In the genomic region with DNA sequence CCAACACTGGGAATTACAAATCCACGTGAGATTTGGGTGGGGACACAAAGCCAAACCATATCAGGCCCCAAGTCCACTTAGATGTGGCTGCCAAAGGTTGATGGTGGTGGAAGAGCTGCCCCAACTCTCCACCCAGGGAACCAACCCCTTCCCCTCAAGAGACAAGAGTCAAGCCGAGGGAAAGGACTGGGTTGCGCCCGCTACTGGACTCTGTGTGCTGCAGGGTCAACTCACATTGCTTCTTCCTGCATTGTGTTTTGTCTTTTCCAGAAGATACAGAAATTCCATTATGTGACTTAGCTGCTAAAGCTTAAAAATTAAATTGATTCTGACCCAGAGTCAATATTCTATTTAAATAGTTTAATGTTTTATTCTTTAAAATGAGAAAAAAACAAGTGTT, we compare ENCODE assay signal across 15 cellular contexts. TPM values are rescaled to one million over a fixed set of nuclear protein-coding genes. Genes with fewer than 3 reads are reported as not detected.
DNase-seq lines count a peak whose midpoint lies in the region; ATAC-seq, FAIRE-seq and TF ChIP-seq lines count a peak whose summit lies in the region.
"Had no signal": no experiment of that assay in that cellular context is flagged by ENCODE, and none has a peak within 500 bp of the region (broad histone marks: within the 10 kb centered on the region; RNA-seq: fewer than 3 reads in every experiment).

No MANE protein-coding gene starts in this region.

- intact Hi-C loops in activated naive CD4-positive, alpha-beta T cell treated with anti-CD3 and anti-CD28 coated beads for 36 hours (cut with micrococcal nuclease), result loop anchor here (1.0 kb wide), 2 partner anchors 140 to 208 kb away; no protein-coding TSS in a partner anchor
- intact Hi-C loops in K562 (cut with micrococcal nuclease), result no loop called here

- TF ChIP-seq POLR2A in K562 (conservative IDR thresholded peaks at IDR 0.05), result no peak

- no peaks in the 10 kb centered on the region for H3K4me1 Mint-ChIP-seq in activated naive CD4-positive, alpha-beta T cell treated with anti-CD3 and anti-CD28 coated beads for 36 hours (ENCODE audit: low read depth)

- POLR2A ChIA-PET in K562 (lab: Yijun Ruan, JAX), result interaction anchor here (0.6 kb wide), 1 partner anchor 30 kb away, joined by 3 read pairs; no protein-coding TSS in a partner anchor

- H3K4me2 ChIP-seq in GM23248 (ENCODE audit: unreplicated experiment) (no peak overlapping the region), K562 (ENCODE audit: insufficient read depth, low read length) (no peak overlapping the region)

- no peaks in the 10 kb centered on the region for H3F3A ChIP-seq in GM23248 (ENCODE audit: insufficient read depth)

- FAIRE-seq in K562 (lab: Jason Lieb, UNC), result no peak

- TF ChIP-seq CTCF in K562 (IDR thresholded peaks at IDR 0.05 in 2 of 3, conservative IDR thresholded peaks at IDR 0.05 in 1 of 3; ENCODE audit: insufficient read depth in 2 of 3, low read depth in 1 of 3, low read length in 3 of 3), result 0 out of 6 replicates have a peak, but pooled peaks of 1 of the 3 experiments have one; percentile 16

- H3K9me2 ChIP-seq in GM23248 (ENCODE audit: insufficient read depth), result no peaks in the 10 kb centered on the region

- no peaks in the 10 kb centered on the region for H3K79me2 ChIP-seq in GM23248 (ENCODE audit: insufficient read depth)
- no peaks in the 10 kb centered on the region for H3K79me2 ChIP-seq in K562 (ENCODE audit: control insufficient read depth, insufficient read depth, low read length)

- H3K9me1 ChIP-seq in K562 (ENCODE audit: control insufficient read depth, insufficient read depth, low read length), result no peaks in the 10 kb centered on the region

- ATAC-seq in K562, result 0 out of 3 replicates have a peak, but pooled peaks have one; percentile 37
- ATAC-seq: effector memory CD8-positive, alpha-beta T cell; heart right ventricle had no signal

- H3K27ac Mint-ChIP-seq in activated naive CD4-positive, alpha-beta T cell treated with anti-CD3 and anti-CD28 coated beads for 36 hours, result no peak overlapping the region
- H3K27ac Mint-ChIP-seq: effector memory CD8-positive, alpha-beta T cell had no signal

- WGBS in GM23248 (ENCODE audit: low coverage in 1 of 2, low lambda C conversion rate in 2 of 2, missing lambda C conversion rate in 2 of 2), 2 experiments, result 20 to 28% methylated on average over 4 of the region's 4 CpGs
- 2% methylated on average over 4 of the region's 4 CpGs for WGBS in K562 (ENCODE audit: insufficient coverage, low coverage, missing lambda C conversion rate)

- in situ Hi-C loops in GM23248 (cut with MboI), result no loop called here
- in situ Hi-C loops in K562 (cut with MboI), result no loop called here

- no peaks in the 10 kb centered on the region for H3K36me3 ChIP-seq in GM23248 (ENCODE audit: low read depth)
- H3K36me3 ChIP-seq in K562 (ENCODE audit: control insufficient read depth, insufficient read depth, low read length), result no peaks in the 10 kb centered on the region
- H3K36me3 ChIP-seq: BE2C, heart right ventricle had no signal

- no peak for TF ChIP-seq RAD21 in K562 (CRISPR knock-in tag; conservative IDR thresholded peaks at IDR 0.05 in 1 of 2, IDR thresholded peaks at IDR 0.05 in 1 of 2)

- H3K36me3 Mint-ChIP-seq in activated naive CD4-positive, alpha-beta T cell treated with anti-CD3 and anti-CD28 coated beads for 36 hours (ENCODE audit: low read depth), result no peaks in the 10 kb centered on the region

- no peaks in the 10 kb centered on the region for H4K20me1 ChIP-seq in GM23248 (ENCODE audit: insufficient read depth)
- no peaks in the 10 kb centered on the region for H4K20me1 ChIP-seq in K562 (replicated peaks; ENCODE audit: control insufficient read depth, insufficient read depth, low read length)

- TF ChIP-seq EP300 in K562 (IDR thresholded peaks at IDR 0.05; ENCODE audit: low read length), result no peak

- no peak overlapping the region for H3K4me3 Mint-ChIP-seq in activated naive CD4-positive, alpha-beta T cell treated with anti-CD3 and anti-CD28 coated beads for 36 hours
- H3K4me3 Mint-ChIP-seq: effector memory CD8-positive, alpha-beta T cell had no signal

- no peaks in the 10 kb centered on the region for H3K4me1 ChIP-seq in GM23248 (ENCODE audit: insufficient read depth)
- H3K4me1 ChIP-seq in K562 (replicated peaks in 1 of 2; ENCODE audit: control insufficient read depth in 2 of 2, insufficient read depth in 2 of 2, low read length in 2 of 2), result no peaks in the 10 kb centered on the region
- H3K4me1 ChIP-seq: BE2C had no signal

- H3K27me3 ChIP-seq in GM23248 (replicated peaks; ENCODE audit: insufficient read depth), result peaks cover 12% of the 10 kb centered on the region; the same call in 1 of the 2 replicates
- H3K27me3 ChIP-seq in K562 (ENCODE audit: control insufficient read depth in 2 of 2, insufficient read depth in 2 of 2, low read length in 2 of 2), result no peaks in the 10 kb centered on the region; a peak in 1 of 5 replicates
- H3K27me3 ChIP-seq: BE2C had no signal

- H3K27me3 Mint-ChIP-seq in activated naive CD4-positive, alpha-beta T cell treated with anti-CD3 and anti-CD28 coated beads for 36 hours (ENCODE audit: low read depth), result peaks cover 4% of the 10 kb centered on the region
- H3K27me3 Mint-ChIP-seq: effector memory CD8-positive, alpha-beta T cell had no signal

- no peak overlapping the region for H3K27ac ChIP-seq in GM23248
- no peak overlapping the region for H3K27ac ChIP-seq in K562 (ENCODE audit: extremely low read depth, low read depth, low read length)
- H3K27ac ChIP-seq: heart right ventricle had no signal

- CTCF ChIA-PET in activated naive CD4-positive, alpha-beta T cell treated with anti-CD3 and anti-CD28 coated beads for 36 hours (lab: Charles Lee), result interaction anchor here (0.6 to 2.5 kb wide), 4 partner anchors 49 to 1629 kb away, joined by 3 to 18 read pairs (median 3); no protein-coding TSS in a partner anchor
- CTCF ChIA-PET in K562 (lab: Yijun Ruan, JAX; ENCODE audit: low intra/inter-chr PET ratio), result no interaction called here

- DNase-seq in activated naive CD4-positive, alpha-beta T cell treated with anti-CD3 and anti-CD28 coated beads for 36 hours, result peak; percentile 7
- no peak for DNase-seq in activated naive CD4-positive, alpha-beta T cell treated with anti-CD3 and anti-CD28 coated beads, Interleukin-2, amount 50 U/mL, for 16 hours
- peak; percentile 22 for DNase-seq in GM23248
- peak in 1 of 4 experiments; percentile 12 for DNase-seq in K562 (ENCODE audit: extremely low read depth in 1 of 4, low spot score in 3 of 4)
- DNase-seq in stimulated activated CD4-positive, alpha-beta T cell treated with anti-CD3 and anti-CD28 coated beads, Interleukin-1b, Interleukin-23, amount 100 ng/mL, for 48 hours, result peak; percentile 12
- no peak for DNase-seq in NCI-H510A treated with DMSO at 0.1 percent for 48 hours (lab: John Stamatoyannopoulos, UW)
- DNase-seq in dedifferentiated amniotic fluid mesenchymal stem cell (ENCODE audit: extremely low spot score), result no peak
- DNase-seq in NCI-H69 (lab: John Stamatoyannopoulos, UW), result no peak
- DNase-seq: BE2C; effector memory CD8-positive, alpha-beta T cell; GDM1; heart right ventricle; IMR-90; mammary epithelial cell; NCI-H2029 treated with DMSO at 0.1 percent for 48 hours had no signal

- H3K9me3 Mint-ChIP-seq in activated naive CD4-positive, alpha-beta T cell treated with anti-CD3 and anti-CD28 coated beads for 36 hours, result no peaks in the 10 kb centered on the region
- H3K9me3 Mint-ChIP-seq: effector memory CD8-positive, alpha-beta T cell had no signal

- H3K9me3 ChIP-seq in GM23248 (ENCODE audit: low read depth) (no peaks in the 10 kb centered on the region), K562 (replicated peaks; ENCODE audit: control insufficient read depth, insufficient read depth, low read depth, low read length) (no peaks in the 10 kb centered on the region)
- H3K9me3 ChIP-seq: BE2C had no signal

- H3K9ac ChIP-seq in GM23248 (no peak overlapping the region), K562 (ENCODE audit: insufficient read depth in 1 of 2, low read depth in 2 of 2, low read length in 2 of 2) (no peak overlapping the region)

- H3K4me3 ChIP-seq in GM23248 (no peak overlapping the region), K562 (no peak overlapping the region)
- H3K4me3 ChIP-seq: heart right ventricle had no signal

- no TSS peak for BruUV-seq in K562 (replicated peaks; lab: Mats Ljungman, UMichigan)

- no peak overlapping the region for H2AFZ ChIP-seq in GM23248
- no peak overlapping the region for H2AFZ ChIP-seq in K562 (ENCODE audit: low read depth, low read length)

TF ChIP-seq in K562, 482 proteins besides CTCF, POLR2A, EP300 and RAD21 (continues in another document):
- no peak for TF ChIP-seq CEBPB (tag; IDR thresholded peaks at IDR 0.05)
- no peak for TF ChIP-seq NFIX (CRISPR knock-in tag; IDR thresholded peaks at IDR 0.05; ENCODE audit: low read depth)
- TF ChIP-seq TAF7 (tag; IDR thresholded peaks at IDR 0.05), result no peak
- no peak for TF ChIP-seq IFI16 (CRISPR knock-in tag; IDR thresholded peaks at IDR 0.05)

RNA-seq across cellular contexts. Expression of gene ADAMTS18, which starts 58.5 kb away (rescaled TPM):
- total RNA-seq in activated naive CD4-positive, alpha-beta T cell treated with anti-CD3 and anti-CD28 coated beads for 36 hours, result not detected
- total RNA-seq in GM23248 (2014; rRNA removed; shearing (Covaris generic)), result not detected in 2 replicates
- not detected in 2 replicates for polyA plus RNA-seq in GM23248 (2016; fragmentation: Nextera tagmentation; extraction: Ambion mirVana)
- not detected in 2 replicates for total RNA-seq in K562 (2011; cell fraction: chromatin; rRNA removed; ENCODE audit: low replicate concordance)
- not detected in 2 replicates for total RNA-seq in K562 (2011; cell fraction: nucleolus; rRNA removed)
- total RNA-seq in K562 (2011; cell fraction: nucleoplasm; rRNA removed), result not detected in 2 replicates
- not detected in 2 replicates for total RNA-seq in K562 (2014; rRNA removed)
- total RNA-seq in K562 (2014; rRNA removed; fragmentation: Illumina TruSeq; extraction: Trizol), result not detected in 2 replicates
- not detected in 2 replicates for total RNA-seq in K562 (2015; rRNA removed; fragmentation: Illumina TruSeq; extraction: Trizol)
- not detected in 2 replicates for total RNA-seq in K562 (2021)
- polyA plus RNA-seq in K562 (2011; rRNA removed), result not detected in 2 replicates
- polyA plus RNA-seq in K562 (2011; cell fraction: cytosol; rRNA removed), result not detected in 2 replicates
- not detected in 2 replicates for polyA plus RNA-seq in K562 (2011; cell fraction: nucleus; rRNA removed)
- polyA plus RNA-seq in K562 (2012), result not detected in 2 replicates
- not detected in 2 replicates for polyA plus RNA-seq in K562 (2014; fragmentation: Illumina TruSeq; extraction: Trizol)
- not detected for polyA plus RNA-seq in K562 (2014; fragmentation: Nextera tagmentation; extraction: Ambion mirVana)
- not detected in 2 replicates for polyA plus RNA-seq in K562 (2014; rRNA removed)
- polyA minus RNA-seq in K562 (2011; rRNA and poly(A)+ RNA removed), result not detected in 2 replicates
- polyA minus RNA-seq in K562 (2011; cell fraction: cytosol; rRNA and poly(A)+ RNA removed), result not detected in 2 replicates
- polyA minus RNA-seq in K562 (2011; cell fraction: nucleus; rRNA and poly(A)+ RNA removed), result not detected in 2 replicates
- total RNA-seq: IMR-90 had no signal
- polyA plus RNA-seq: IMR-90, mammary epithelial cell had no signal

Comparison
In these comparisons a context has a peak if more than half of its experiments do, and no peak if none do; other contexts are left out.
1. DNase-seq: peak in activated naive CD4-positive, alpha-beta T cell treated with anti-CD3 and anti-CD28 coated beads for 36 hours (single experiment), GM23248 (single experiment) and stimulated activated CD4-positive, alpha-beta T cell treated with anti-CD3 and anti-CD28 coated beads, Interleukin-1b, Interleukin-23, amount 100 ng/mL, for 48 hours (single experiment); none in activated naive CD4-positive, alpha-beta T cell treated with anti-CD3 and anti-CD28 coated beads, Interleukin-2, amount 50 U/mL, for 16 hours (single experiment), NCI-H510A treated with DMSO at 0.1 percent for 48 hours (single experiment), dedifferentiated amniotic fluid mesenchymal stem cell (single experiment) and NCI-H69 (single experiment).